Comparison of ENCODE assay signal across 1 cellular context in genomic region chr7:130141161-130141857, GRCh38.
TF ChIP-seq lines count a peak whose summit lies in the region.

No MANE protein-coding gene starts in this region.

TF ChIP-seq in H1, 55 proteins besides CTCF, POLR2A, EP300 and RAD21 (continued from another document):
- no peak for TF ChIP-seq CHD7 (IDR thresholded peaks at IDR 0.05; ENCODE audit: insufficient replicate concordance, low read length)
- no peak for TF ChIP-seq SIX5 (IDR thresholded peaks at IDR 0.05; ENCODE audit: low read depth, low read length)
- peak in 1 of 2 experiments; percentile 58; a peak in 1 of 4 replicates for TF ChIP-seq SIN3A (conservative IDR thresholded peaks at IDR 0.05 in 1 of 2, IDR thresholded peaks at IDR 0.05 in 1 of 2; ENCODE audit: low read depth in 1 of 2, low read length in 2 of 2)
- peak; percentile 20; the same call in 1 of the 2 replicates for TF ChIP-seq CREB1 (IDR thresholded peaks at IDR 0.05)
- no peak for TF ChIP-seq CEBPB (IDR thresholded peaks at IDR 0.05; ENCODE audit: low read depth, low read length)
- TF ChIP-seq KDM1A (IDR thresholded peaks at IDR 0.05; ENCODE audit: borderline replicate concordance, low read length): no peak
- peak; percentile 88 for TF ChIP-seq POLR2AphosphoS5 (IDR thresholded peaks at IDR 0.05; ENCODE audit: low read depth, low read length)
- TF ChIP-seq EGR1 (IDR thresholded peaks at IDR 0.05; ENCODE audit: borderline replicate concordance, low read depth, low read length): peak; percentile 86
- no peak for TF ChIP-seq SAP30 (IDR thresholded peaks at IDR 0.05; ENCODE audit: insufficient read depth, insufficient replicate concordance, low read length)
- no peak for TF ChIP-seq GTF2F1 (IDR thresholded peaks at IDR 0.05; ENCODE audit: borderline replicate concordance, low read depth, low read length)
- TF ChIP-seq SP2 (IDR thresholded peaks at IDR 0.05; ENCODE audit: low read length): no peak
- TF ChIP-seq BCL11A (IDR thresholded peaks at IDR 0.05; ENCODE audit: low read depth in 2 of 2, low read length in 2 of 2): no peak
- 0 out of 2 replicates have a peak, but pooled peaks have one; percentile 1 for TF ChIP-seq TEAD4 (IDR thresholded peaks at IDR 0.05; ENCODE audit: low read depth, low read length)
- TF ChIP-seq CTBP2 (IDR thresholded peaks at IDR 0.05; ENCODE audit: borderline replicate concordance, insufficient read depth, insufficient read length, low read length): no peak
- peak; percentile 25; the same call in 1 of the 2 replicates for TF ChIP-seq GABPA (IDR thresholded peaks at IDR 0.05; ENCODE audit: borderline replicate concordance, insufficient read depth, low read length)
- TF ChIP-seq CHD1 (IDR thresholded peaks at IDR 0.05; ENCODE audit: low read depth, low read length): no peak
- TF ChIP-seq JUND (IDR thresholded peaks at IDR 0.05; ENCODE audit: low read length): no peak
- TF ChIP-seq SP1 (IDR thresholded peaks at IDR 0.05; ENCODE audit: low read depth, low read length): no peak; the same call in 1 of the 2 replicates
- TF ChIP-seq TCF12 (IDR thresholded peaks at IDR 0.05; ENCODE audit: low read depth, low read length): 0 out of 2 replicates have a peak, but pooled peaks have one; percentile 26
- peak; percentile 84; the same call in 1 of the 2 replicates for TF ChIP-seq JUN (IDR thresholded peaks at IDR 0.05; ENCODE audit: low read depth, low read length)
- TF ChIP-seq HDAC2 (IDR thresholded peaks at IDR 0.05; ENCODE audit: borderline replicate concordance in 1 of 2, low read depth in 2 of 2, low read length in 2 of 2): no peak
- TF ChIP-seq SRF (IDR thresholded peaks at IDR 0.05; ENCODE audit: low read depth, low read length): no peak
- TF ChIP-seq ZNF274 (IDR thresholded peaks at IDR 0.05; ENCODE audit: borderline replicate concordance, extremely low read depth, low read length): no peak
- no peak for TF ChIP-seq RXRA (IDR thresholded peaks at IDR 0.05; ENCODE audit: insufficient read depth, low read depth, low read length)
- no peak for TF ChIP-seq POU5F1 (IDR thresholded peaks at IDR 0.05; ENCODE audit: low read depth, low read length)
- TF ChIP-seq TBP (IDR thresholded peaks at IDR 0.05; ENCODE audit: low read depth, low read length): peak; percentile 86
- no peak for TF ChIP-seq EZH2 (IDR thresholded peaks at IDR 0.05; ENCODE audit: low read depth, low read length, severe bottlenecking)
- TF ChIP-seq CBX5 (IDR thresholded peaks at IDR 0.05; ENCODE audit: low read depth, low read length): no peak
- TF ChIP-seq BACH1 (IDR thresholded peaks at IDR 0.05; ENCODE audit: low read length): peak; percentile 6; the same call in 1 of the 2 replicates
- no peak for TF ChIP-seq ATF3 (IDR thresholded peaks at IDR 0.05; ENCODE audit: insufficient read depth, low read depth, low read length)
- TF ChIP-seq RNF2 (IDR thresholded peaks at IDR 0.05; ENCODE audit: borderline replicate concordance, low read depth, low read length, missing control alignments, poor library complexity, severe bottlenecking): no peak
- TF ChIP-seq MAFK (IDR thresholded peaks at IDR 0.05; ENCODE audit: low read depth, low read length): no peak
- TF ChIP-seq CHD2 (IDR thresholded peaks at IDR 0.05; ENCODE audit: low read length): no peak
- TF ChIP-seq BRCA1 (IDR thresholded peaks at IDR 0.05; ENCODE audit: low read depth, low read length): no peak
- no peak for TF ChIP-seq USF2 (IDR thresholded peaks at IDR 0.05; ENCODE audit: low read length)
- peak; percentile 61; the same call in 1 of the 2 replicates for TF ChIP-seq E2F6 (IDR thresholded peaks at IDR 0.05)
- no peak for TF ChIP-seq CBX8 (IDR thresholded peaks at IDR 0.05; ENCODE audit: borderline replicate concordance, low read depth, low read length)
- peak; percentile 96 for TF ChIP-seq TAF7 (optimal IDR thresholded peaks at IDR 0.05; ENCODE audit: borderline replicate concordance, low read depth, low read length)
- TF ChIP-seq MAX (IDR thresholded peaks at IDR 0.05): peak; percentile 58
- TF ChIP-seq RFX5 (IDR thresholded peaks at IDR 0.05; ENCODE audit: borderline replicate concordance, low read depth, low read length): no peak
- no peak for TF ChIP-seq HDAC6 (IDR thresholded peaks at IDR 0.05; ENCODE audit: low read depth, low read length)
- TF ChIP-seq ASH2L (IDR thresholded peaks at IDR 0.05; ENCODE audit: low read length): peak; percentile 83
- TF ChIP-seq TAF1 (IDR thresholded peaks at IDR 0.05; ENCODE audit: low read depth, low read length): peak; percentile 90
- peak; percentile 86 for TF ChIP-seq PHF8 (conservative IDR thresholded peaks at IDR 0.05; ENCODE audit: low read depth, low read length)
- TF ChIP-seq KDM4A (IDR thresholded peaks at IDR 0.05; ENCODE audit: low read depth, low read length, severe bottlenecking): peak; percentile 42
- TF ChIP-seq ATF2 (IDR thresholded peaks at IDR 0.05; ENCODE audit: low read length): no peak
